ENCODE assay signal across 14 cellular contexts in genomic region chr10:75466016-75466415, GRCh38. TPM values are rescaled to one million over a fixed set of nuclear protein-coding genes. Genes with fewer than 3 reads are reported as not detected.
DNase-seq lines count a peak whose midpoint lies in the region; ATAC-seq, FAIRE-seq and TF ChIP-seq lines count a peak whose summit lies in the region.
"Had no signal": no experiment of that assay in that cellular context is flagged by ENCODE, and none has a peak within 500 bp of the region (broad histone marks: within the 10 kb centered on the region; RNA-seq: fewer than 3 reads in every experiment).

No MANE protein-coding gene starts in this region.

- H3K9ac ChIP-seq in mesenchymal stem cell (ENCODE audit: low read length), result no peak overlapping the region
- H3K9ac ChIP-seq: BLaER1 treated with 17β-estradiol and CSF1 and Interleukin-3, amounts not matched to agents 10 nM and 100 nM had no signal

- H3K27me3 ChIP-seq in mesenchymal stem cell (ENCODE audit: control insufficient read depth in 1 of 2, insufficient read depth in 1 of 2, low read length in 2 of 2) (peaks cover 0 to 3% of the 10 kb centered on the region in 2 experiments), HAP-1 (ENCODE audit: low read depth) (peaks cover 4% of the 10 kb centered on the region; the same call in 1 of the 2 replicates)
- H3K27me3 ChIP-seq: BLaER1 treated with 17β-estradiol and CSF1 and Interleukin-3, amounts not matched to agents 10 nM and 100 nM had no signal

- H3K36me3 ChIP-seq in mesenchymal stem cell (ENCODE audit: control insufficient read depth in 1 of 2, insufficient read depth in 2 of 2, low read depth in 1 of 2, low read length in 2 of 2) (no peaks in the 10 kb centered on the region), HAP-1 (replicated peaks) (no peaks in the 10 kb centered on the region)
- H3K36me3 ChIP-seq: BLaER1 treated with 17β-estradiol and CSF1 and Interleukin-3, amounts not matched to agents 10 nM and 100 nM had no signal

- H3K9me3 ChIP-seq in mesenchymal stem cell (ENCODE audit: control insufficient read depth, low read length) (no peaks in the 10 kb centered on the region), HAP-1 (no peaks in the 10 kb centered on the region)
- H3K9me3 ChIP-seq: BLaER1 treated with 17β-estradiol and CSF1 and Interleukin-3, amounts not matched to agents 10 nM and 100 nM had no signal

- no peak overlapping the region for H3K14ac ChIP-seq in mesenchymal stem cell (ENCODE audit: low read length in 2 of 2)

- no peak overlapping the region for H2BK15ac ChIP-seq in mesenchymal stem cell (ENCODE audit: low read depth, poor library complexity, severe bottlenecking)

- in situ Hi-C loops in HAP-1 (cut with MboI; ENCODE audit: low sequenced_read_pairs), result no loop called here

- no peak for ATAC-seq in GM18868 (IDR thresholded peaks at IDR 0.05; ENCODE audit: unreplicated experiment)
- ATAC-seq: GM23338 had no signal

- H2AFZ ChIP-seq in mesenchymal stem cell (ENCODE audit: low read depth, low read length), result no peak overlapping the region
- H2AFZ ChIP-seq: GM23338 had no signal

- H4K8ac ChIP-seq in mesenchymal stem cell (ENCODE audit: low read length), result no peak overlapping the region

- DNase-seq in AG10803 (ENCODE audit: low read depth), result peak; percentile 38
- DNase-seq in amniotic epithelial cell (ENCODE audit: low read depth), result peak; percentile 86
- no peak for DNase-seq in mesenchymal stem cell
- no peak for DNase-seq in urothelium cell line (ENCODE audit: low spot score)
- no peak for DNase-seq in HAP-1 (ENCODE audit: low spot score in 2 of 2)
- DNase-seq in middle frontal gyrus (ENCODE audit: extremely low spot score, low spot score), result no peak
- DNase-seq: Calu3; CD4-positive, CD25-positive, alpha-beta regulatory T cell; DMS 273 treated with DMSO at 0.1 percent for 48 hours; H7 had no signal

- H3K4me2 ChIP-seq in mesenchymal stem cell (ENCODE audit: low read length, poor library complexity, severe bottlenecking), result no peak overlapping the region
- H3K4me2 ChIP-seq: GM23338 had no signal

- TF ChIP-seq CTCF in AG10803 (conservative IDR thresholded peaks at IDR 0.05; ENCODE audit: low read length), result no peak

- no peak overlapping the region for H4K91ac ChIP-seq in mesenchymal stem cell (ENCODE audit: low read length)

- H2BK5ac ChIP-seq in mesenchymal stem cell (ENCODE audit: low read depth, low read length, poor library complexity, severe bottlenecking), result no peak overlapping the region

- H3K4me1 ChIP-seq in mesenchymal stem cell (ENCODE audit: control insufficient read depth, insufficient read depth, low read depth, low read length), result no peaks in the 10 kb centered on the region
- peaks cover 6% of the 10 kb centered on the region; the same call in 1 of the 2 replicates for H3K4me1 ChIP-seq in HAP-1

- no peaks in the 10 kb centered on the region for H3K79me1 ChIP-seq in mesenchymal stem cell (replicated peaks; ENCODE audit: low read length, poor library complexity, severe bottlenecking)

- no peak overlapping the region for H3K27ac ChIP-seq in mesenchymal stem cell (ENCODE audit: low read length, poor library complexity, severe bottlenecking)
- H3K27ac ChIP-seq: BLaER1 treated with 17β-estradiol and CSF1 and Interleukin-3, amounts not matched to agents 10 nM and 100 nM had no signal

- no peak overlapping the region for H2BK120ac ChIP-seq in mesenchymal stem cell (ENCODE audit: low read depth, low read length)

- no peak overlapping the region for H2AK5ac ChIP-seq in mesenchymal stem cell (ENCODE audit: low read length, severe bottlenecking)

- FAIRE-seq in urothelium cell line (lab: Jason Lieb, UNC), result peak; percentile 9

- H2BK12ac ChIP-seq in mesenchymal stem cell (ENCODE audit: low read length in 2 of 2), result peak overlapping the region; percentile 6

- no peak overlapping the region for H3K4ac ChIP-seq in mesenchymal stem cell (ENCODE audit: low read depth in 1 of 2, low read length in 2 of 2)

- H3K4me3 ChIP-seq in AG10803 (ENCODE audit: low read length) (no peak overlapping the region), mesenchymal stem cell (ENCODE audit: insufficient read depth in 1 of 2, low read depth in 1 of 2, low read length in 2 of 2) (no peak overlapping the region), HAP-1 (no peak overlapping the region)
- H3K4me3 ChIP-seq: BLaER1 treated with 17β-estradiol and CSF1 and Interleukin-3, amounts not matched to agents 10 nM and 100 nM; GM23338 had no signal

- H3K18ac ChIP-seq in mesenchymal stem cell (ENCODE audit: low read depth in 1 of 2, low read length in 2 of 2), result no peak overlapping the region

- WGBS in mesenchymal stem cell, result 79% methylated on average over 4 of the region's 4 CpGs

- no peak overlapping the region for H3K23ac ChIP-seq in mesenchymal stem cell (ENCODE audit: low read length in 2 of 2)

RNA-seq across cellular contexts. Expression of gene LRMDA, which starts 34.6 kb away (rescaled TPM):
- 3.8 TPM for polyA plus RNA-seq in mesenchymal stem cell (2013, experiment 1 of 2)
- 5.7 TPM for polyA plus RNA-seq in mesenchymal stem cell (2013, experiment 2 of 2)
- polyA plus RNA-seq: CD4-positive, CD25-positive, alpha-beta regulatory T cell; IgD-negative memory B cell had no signal

Comparison
In these comparisons a context has a peak if more than half of its experiments do, and no peak if none do; other contexts are left out.
1. DNase-seq: peak in AG10803 (single experiment) and amniotic epithelial cell (single experiment); none in mesenchymal stem cell (single experiment), urothelium cell line (single experiment), HAP-1 (0 of 2) and middle frontal gyrus (single experiment).